23 cellular contexts compared by ENCODE assay signal in genomic region chr10:126689461-126689994, GRCh38. TPM values are rescaled to one million over a fixed set of nuclear protein-coding genes. Genes with fewer than 3 reads are reported as not detected.
DNase-seq lines count a peak whose midpoint lies in the region; ATAC-seq, FAIRE-seq and TF ChIP-seq lines count a peak whose summit lies in the region.
"Had no signal": no experiment of that assay in that cellular context is flagged by ENCODE, and none has a peak within 500 bp of the region (broad histone marks: within the 10 kb centered on the region; RNA-seq: fewer than 3 reads in every experiment).

No MANE protein-coding gene starts in this region.

- H3K23me2 ChIP-seq in H9 (ENCODE audit: insufficient read length, low read depth, low read length, poor library complexity, severe bottlenecking) = no peaks in the 10 kb centered on the region

- no peak overlapping the region for H3T11ph ChIP-seq in H9 (ENCODE audit: low read length)

- H3K36me3 ChIP-seq in HUES48 (ENCODE audit: control insufficient read depth, insufficient read depth, low read length) (no peaks in the 10 kb centered on the region), endodermal cell (ENCODE audit: control insufficient read depth, insufficient read depth, low read length) (no peaks in the 10 kb centered on the region), mesendoderm (ENCODE audit: control insufficient read depth, insufficient read depth, low read length) (no peaks in the 10 kb centered on the region), left ventricle myocardium inferior (no peaks in the 10 kb centered on the region), kidney (ENCODE audit: control insufficient read depth in 1 of 2, insufficient read depth in 2 of 2, low read length in 2 of 2) (no peaks in the 10 kb centered on the region)
- no peaks in the 10 kb centered on the region for H3K36me3 ChIP-seq in naive thymus-derived CD4-positive, alpha-beta T cell (ENCODE audit: control insufficient read depth in 2 of 3, insufficient read depth in 3 of 3, low read length in 3 of 3)

- intact Hi-C loops in left ventricle myocardium inferior (cut with micrococcal nuclease) (no loop called here), kidney (cut with DNase I) (no loop called here)
- intact Hi-C loops in naive thymus-derived CD4-positive, alpha-beta T cell (cut with micrococcal nuclease) = no loop called here

- no peaks in the 10 kb centered on the region for H3K27me3 Mint-ChIP-seq in H9 (ENCODE audit: low read depth)
- H3K27me3 Mint-ChIP-seq in endodermal cell (ENCODE audit: insufficient read depth) = no peaks in the 10 kb centered on the region
- H3K27me3 Mint-ChIP-seq in naive thymus-derived CD4-positive, alpha-beta T cell = no peaks in the 10 kb centered on the region
- H3K27me3 Mint-ChIP-seq: CD4-positive, alpha-beta memory T cell had no signal

- H3K18ac ChIP-seq in H9 (ENCODE audit: insufficient read length, low read depth, low read length) = no peak overlapping the region
- peak overlapping the region; percentile 95 for H3K18ac ChIP-seq in mesendoderm (ENCODE audit: low read length)

- H3K4me3 ChIP-seq in HUES48 (ENCODE audit: low read depth, low read length) (no peak overlapping the region), endodermal cell (ENCODE audit: low read length) (no peak overlapping the region), mesendoderm (ENCODE audit: low read length) (no peak overlapping the region), left ventricle myocardium inferior (no peak overlapping the region), kidney (ENCODE audit: low read length in 2 of 2) (no peak overlapping the region)
- no peak overlapping the region for H3K4me3 ChIP-seq in naive thymus-derived CD4-positive, alpha-beta T cell (ENCODE audit: low read length)
- H3K4me3 ChIP-seq: GM23338 had no signal

- H3K4ac ChIP-seq in H9 (ENCODE audit: low read depth, low read length) (no peak overlapping the region), mesendoderm (ENCODE audit: low read depth, low read length) (peak overlapping the region; percentile 94)

- FAIRE-seq in kidney (lab: Jason Lieb, UNC) = no peak
- FAIRE-seq: GM12891, GM18507, H54 had no signal

- H3K27ac Mint-ChIP-seq in H9 (peak overlapping the region in 1 of 3 experiments; percentile 73; a peak in 1 of 7 replicates), endodermal cell (peak overlapping the region; percentile 86)
- H3K27ac Mint-ChIP-seq in naive thymus-derived CD4-positive, alpha-beta T cell = no peak overlapping the region
- H3K27ac Mint-ChIP-seq: CD4-positive, alpha-beta memory T cell had no signal

- H3K9me3 ChIP-seq in H9 (ENCODE audit: control insufficient read depth, low read depth, low read length) = peaks cover 6% of the 10 kb centered on the region
- H3K9me3 ChIP-seq in HUES48 (ENCODE audit: control insufficient read depth, insufficient read depth, low read length) = no peaks in the 10 kb centered on the region
- peaks cover 34% of the 10 kb centered on the region for H3K9me3 ChIP-seq in endodermal cell (ENCODE audit: control insufficient read depth, low read length)
- peaks cover 34% of the 10 kb centered on the region for H3K9me3 ChIP-seq in left ventricle myocardium inferior (replicated peaks)
- peaks cover 0 to 2% of the 10 kb centered on the region in 2 donors for H3K9me3 ChIP-seq in kidney (ENCODE audit: control insufficient read depth in 1 of 2, low read length in 2 of 2)
- no peaks in the 10 kb centered on the region for H3K9me3 ChIP-seq in naive thymus-derived CD4-positive, alpha-beta T cell (ENCODE audit: control insufficient read depth in 2 of 3, low read length in 3 of 3)

- H3K14ac ChIP-seq in H9 (ENCODE audit: insufficient read depth, low read length) = peak overlapping the region; percentile 4; the same call in 1 of the 2 replicates

- H3K79me2 ChIP-seq in H9 (ENCODE audit: insufficient read depth, low read length) (no peaks in the 10 kb centered on the region), mesendoderm (ENCODE audit: control insufficient read depth, insufficient read depth, low read length) (no peaks in the 10 kb centered on the region)

- H2AK5ac ChIP-seq in H9 (ENCODE audit: insufficient read length, low read length) (no peak overlapping the region), mesendoderm (ENCODE audit: low read length) (peak overlapping the region; percentile 96)

- no peaks in the 10 kb centered on the region for H4K20me1 ChIP-seq in H9 (ENCODE audit: control insufficient read depth, insufficient read depth, insufficient read length)

- H3K4me1 Mint-ChIP-seq in H9 (peaks cover 24 to 34% of the 10 kb centered on the region in 2 experiments), endodermal cell (peaks cover 26% of the 10 kb centered on the region)
- H3K4me1 Mint-ChIP-seq in naive thymus-derived CD4-positive, alpha-beta T cell = no peaks in the 10 kb centered on the region
- H3K4me1 Mint-ChIP-seq: CD4-positive, alpha-beta memory T cell had no signal

- H3K79me1 ChIP-seq in H9 (ENCODE audit: insufficient read depth, low read depth, low read length, poor library complexity, severe bottlenecking) (no peaks in the 10 kb centered on the region), mesendoderm (ENCODE audit: low read length) (no peaks in the 10 kb centered on the region)

- CTCF ChIA-PET in naive thymus-derived CD4-positive, alpha-beta T cell (lab: Charles Lee) = no interaction called here

- H2AFZ ChIP-seq in H9 (ENCODE audit: low read length) = no peak overlapping the region
- H2AFZ ChIP-seq: GM23338 had no signal

- no peak overlapping the region for H2BK20ac ChIP-seq in H9 (ENCODE audit: low read depth, low read length, poor library complexity, severe bottlenecking)

- no peak overlapping the region for H3K4me3 Mint-ChIP-seq in H9
- H3K4me3 Mint-ChIP-seq in endodermal cell = no peak overlapping the region
- no peak overlapping the region for H3K4me3 Mint-ChIP-seq in naive thymus-derived CD4-positive, alpha-beta T cell
- H3K4me3 Mint-ChIP-seq: CD4-positive, alpha-beta memory T cell; GM23338 had no signal

- H4K5ac ChIP-seq in H9 (ENCODE audit: insufficient read length, low read depth, low read length) = no peak overlapping the region
- peak overlapping the region; percentile 81 for H4K5ac ChIP-seq in mesendoderm (ENCODE audit: low read length)

- H4K91ac ChIP-seq in H9 (ENCODE audit: insufficient read length, low read depth, low read length) = no peak overlapping the region

- no peak overlapping the region for H2BK120ac ChIP-seq in H9 (ENCODE audit: low read depth, low read length, poor library complexity, severe bottlenecking)
- peak overlapping the region; percentile 96 for H2BK120ac ChIP-seq in mesendoderm (ENCODE audit: low read depth, low read length)

- no CpG with 5 or more reads among the region's 4 CpGs for WGBS in H9 (ENCODE audit: extremely low coverage, insufficient read length, low lambda C conversion rate)
- WGBS in endodermal cell (ENCODE audit: insufficient coverage in 1 of 2, insufficient read length in 1 of 2), 2 experiments = 93 to 100% methylated on average over 2 to 4 of the region's 4 CpGs
- no CpG with 5 or more reads among the region's 4 CpGs for WGBS in mesendoderm (ENCODE audit: extremely low coverage, insufficient coverage, low lambda C conversion rate)

- H3K36me3 Mint-ChIP-seq in H9 (ENCODE audit: insufficient read depth in 1 of 3, low read depth in 3 of 3) = peaks cover 0 to 21% (median 15%) of the 10 kb centered on the region in 3 experiments
- peaks cover 16% of the 10 kb centered on the region for H3K36me3 Mint-ChIP-seq in endodermal cell (ENCODE audit: low read depth)
- no peaks in the 10 kb centered on the region for H3K36me3 Mint-ChIP-seq in naive thymus-derived CD4-positive, alpha-beta T cell
- H3K36me3 Mint-ChIP-seq: CD4-positive, alpha-beta memory T cell had no signal

- no peak overlapping the region for H3K27ac ChIP-seq in H9 (ENCODE audit: insufficient read length, low read depth, low read length)
- H3K27ac ChIP-seq in HUES48 (ENCODE audit: low read depth, low read length) = peak overlapping the region; percentile 83
- no peak overlapping the region for H3K27ac ChIP-seq in endodermal cell (ENCODE audit: low read depth, low read length)
- H3K27ac ChIP-seq in mesendoderm (ENCODE audit: low read depth, low read length) = peak overlapping the region; percentile 89
- H3K27ac ChIP-seq in left ventricle myocardium inferior (replicated peaks) = no peak overlapping the region
- H3K27ac ChIP-seq in kidney (ENCODE audit: low read depth in 2 of 2, low read length in 2 of 2) = no peak overlapping the region
- no peak overlapping the region for H3K27ac ChIP-seq in naive thymus-derived CD4-positive, alpha-beta T cell (ENCODE audit: low read depth, low read length)

- TF ChIP-seq CTCF in H9 (conservative IDR thresholded peaks at IDR 0.05) (no peak), endodermal cell (conservative IDR thresholded peaks at IDR 0.05) (no peak), left ventricle myocardium inferior (IDR thresholded peaks at IDR 0.05; ENCODE audit: borderline replicate concordance) (no peak), kidney (IDR thresholded peaks at IDR 0.05; ENCODE audit: borderline replicate concordance, extremely low read depth, insufficient read depth) (no peak)

- no peak overlapping the region for H3K56ac ChIP-seq in H9 (ENCODE audit: insufficient read length, low read depth, low read length)
- peak overlapping the region; percentile 82 for H3K56ac ChIP-seq in mesendoderm (ENCODE audit: low read length)

- H3K4me2 ChIP-seq in H9 (ENCODE audit: insufficient read depth, insufficient read length, low read length) (no peak overlapping the region), mesendoderm (ENCODE audit: low read length) (no peak overlapping the region)
- H3K4me2 ChIP-seq: GM23338 had no signal

- no peak overlapping the region for H4K8ac ChIP-seq in H9 (replicated peaks; ENCODE audit: insufficient read length, low read depth, low read length)
- H4K8ac ChIP-seq in mesendoderm (ENCODE audit: low read depth, low read length) = no peak overlapping the region

- no peaks in the 10 kb centered on the region for H3K27me3 ChIP-seq in H9 (ENCODE audit: insufficient read depth, low read length)
- no peaks in the 10 kb centered on the region for H3K27me3 ChIP-seq in HUES48 (ENCODE audit: control insufficient read depth, insufficient read depth, low read length)
- H3K27me3 ChIP-seq in endodermal cell (ENCODE audit: control insufficient read depth, insufficient read depth, low read length, poor library complexity, severe bottlenecking) = no peaks in the 10 kb centered on the region
- no peaks in the 10 kb centered on the region for H3K27me3 ChIP-seq in mesendoderm (ENCODE audit: insufficient read depth, low read length, poor library complexity)
- peaks cover 18% of the 10 kb centered on the region for H3K27me3 ChIP-seq in left ventricle myocardium inferior (ENCODE audit: low read depth)
- H3K27me3 ChIP-seq in naive thymus-derived CD4-positive, alpha-beta T cell (ENCODE audit: control insufficient read depth in 2 of 2, insufficient read depth in 2 of 2, low read length in 2 of 2) = no peaks in the 10 kb centered on the region

- H3K4me1 ChIP-seq in H9 (ENCODE audit: insufficient read depth, low read length) (0 out of 2 replicates have a peak, but pooled peaks cover 2% of the 10 kb centered on the region), HUES48 (ENCODE audit: control insufficient read depth, insufficient read depth, low read length) (peaks cover 16% of the 10 kb centered on the region), endodermal cell (ENCODE audit: control insufficient read depth, insufficient read depth, low read length) (peaks cover 11% of the 10 kb centered on the region), mesendoderm (ENCODE audit: control insufficient read depth, low read depth, low read length) (peaks cover 12% of the 10 kb centered on the region), left ventricle myocardium inferior (no peaks in the 10 kb centered on the region), kidney (ENCODE audit: control insufficient read depth in 1 of 2, insufficient read depth in 1 of 2, low read depth in 1 of 2, low read length in 2 of 2) (no peaks in the 10 kb centered on the region)
- no peaks in the 10 kb centered on the region for H3K4me1 ChIP-seq in naive thymus-derived CD4-positive, alpha-beta T cell (ENCODE audit: control insufficient read depth in 2 of 2, insufficient read depth in 2 of 2, low read length in 2 of 2)

- no peak overlapping the region for H2BK15ac ChIP-seq in H9 (ENCODE audit: low read depth, low read length)
- H2BK15ac ChIP-seq in mesendoderm (replicated peaks; ENCODE audit: low read depth) = no peak overlapping the region

- POLR2A ChIA-PET in naive thymus-derived CD4-positive, alpha-beta T cell (lab: Charles Lee) = no interaction called here

- no peak overlapping the region for H3K23ac ChIP-seq in H9 (ENCODE audit: insufficient read length, low read depth, low read length)
- H3K23ac ChIP-seq in mesendoderm (ENCODE audit: low read length) = peak overlapping the region; percentile 70

- H2BK12ac ChIP-seq in H9 (ENCODE audit: insufficient read length, low read depth, low read length) = no peak overlapping the region

- H2BK5ac ChIP-seq in H9 (ENCODE audit: insufficient read length, low read length) (no peak overlapping the region), mesendoderm (ENCODE audit: low read length) (peak overlapping the region; percentile 99)

- no peak overlapping the region for H3K9ac ChIP-seq in H9 (ENCODE audit: extremely low read depth, insufficient read length, low read length)
- no peak overlapping the region for H3K9ac ChIP-seq in HUES48 (ENCODE audit: low read depth, low read length)
- no peak overlapping the region for H3K9ac ChIP-seq in endodermal cell (ENCODE audit: extremely low read depth, low read length, poor library complexity, severe bottlenecking)
- H3K9ac ChIP-seq in mesendoderm (ENCODE audit: low read length) = no peak overlapping the region
- H3K9ac ChIP-seq in kidney (ENCODE audit: low read length in 2 of 2) = no peak overlapping the region

- H3K9me3 Mint-ChIP-seq in H9 (peaks cover 14 to 30% of the 10 kb centered on the region in 2 experiments), endodermal cell (peaks cover 37% of the 10 kb centered on the region)
- peaks cover 0 to 10% (median 2%) of the 10 kb centered on the region in 11 donors for H3K9me3 Mint-ChIP-seq in naive thymus-derived CD4-positive, alpha-beta T cell

- DNase-seq in H9 (no peak), endodermal cell (no peak), mesendoderm (no peak), left ventricle myocardium inferior (no peak), kidney (no peak)
- DNase-seq in naive thymus-derived CD4-positive, alpha-beta T cell = no peak
- DNase-seq: C1 segment of cervical spinal cord; Calu3; CD4-positive, alpha-beta memory T cell; COR-L47; DMS53; DMS79 treated with DMSO at 0.1 percent for 48 hours; GF-D8; HCEC 1CT had no signal

- ATAC-seq in GM21576 (IDR thresholded peaks at IDR 0.05; ENCODE audit: unreplicated experiment) = no peak
- ATAC-seq in naive thymus-derived CD4-positive, alpha-beta T cell = no peak
- ATAC-seq: GM23338 had no signal

RNA-seq across cellular contexts. Expression of gene C10orf90, which starts 19.0 kb away (rescaled TPM):
- total RNA-seq in H9 (2021) (not detected in 2 replicates), endodermal cell (under 1 TPM in 1 of 2 donors, not detected in 1; 0.33 TPM), left ventricle myocardium inferior (not detected), kidney (not detected)
- not detected for polyA plus RNA-seq in endodermal cell (2013, experiment 1 of 2)
- polyA plus RNA-seq in endodermal cell (2013, experiment 2 of 2) = not detected
- polyA plus RNA-seq in mesendoderm (2013, experiment 1 of 2) = 0.53 TPM
- 0.46 TPM for polyA plus RNA-seq in mesendoderm (2013, experiment 2 of 2)
- 0.30 TPM for polyA plus RNA-seq in kidney (ENCODE audit: insufficient read depth, low read depth, low replicate concordance)
- total RNA-seq in naive thymus-derived CD4-positive, alpha-beta T cell = not detected
- polyA plus RNA-seq in naive thymus-derived CD4-positive, alpha-beta T cell = not detected
- total RNA-seq: A673; Calu3; CD4-positive, alpha-beta memory T cell; G401 had no signal
- polyA plus RNA-seq: BJ; CD4-positive, alpha-beta memory T cell had no signal

Comparison
In these comparisons a context has a peak if more than half of its experiments do, and no peak if none do; other contexts are left out.
1. H3K27ac ChIP-seq: peak in HUES48 (single experiment) and mesendoderm (single experiment); none in H9 (single experiment), endodermal cell (single experiment), left ventricle myocardium inferior (single experiment), kidney (0 of 2) and naive thymus-derived CD4-positive, alpha-beta T cell (single experiment).